Comparison of ENCODE assay signal across 22 cellular contexts in the genomic region with DNA sequence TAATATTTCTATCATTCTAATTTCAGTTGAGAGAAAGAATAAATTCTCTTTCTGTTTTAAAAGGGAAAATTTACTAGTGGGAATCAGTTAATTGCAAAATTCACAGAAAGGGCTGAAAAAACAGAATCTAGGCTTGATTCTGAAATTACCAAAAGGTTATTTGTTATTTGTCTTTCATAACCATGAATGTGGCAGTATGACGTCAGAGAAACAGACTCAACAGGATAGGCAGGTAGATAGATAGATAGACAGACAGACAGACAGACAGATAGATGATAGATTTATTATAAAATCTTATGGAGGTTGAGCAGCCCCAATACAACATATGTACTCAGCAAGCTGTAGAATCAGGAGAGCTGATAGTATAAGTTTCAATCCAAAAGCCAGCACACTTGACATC.
DNase-seq lines count a peak whose midpoint lies in the region; ATAC-seq and TF ChIP-seq lines count a peak whose summit lies in the region.
"Had no signal": no experiment of that assay in that cellular context is flagged by ENCODE, and none has a peak within 500 bp of the region (broad histone marks: within the 10 kb centered on the region; RNA-seq: fewer than 3 reads in every experiment).

No MANE protein-coding gene starts in this region.

- H3K27me3 ChIP-seq in HCT116 (ENCODE audit: insufficient read depth, low read length): no peaks in the 10 kb centered on the region
- H3K27me3 ChIP-seq in OCI-LY1 (ENCODE audit: insufficient read depth, low read length): no peaks in the 10 kb centered on the region
- H3K27me3 ChIP-seq: BE2C, BLaER1 had no signal

- H3K9me2 ChIP-seq in HCT116 (ENCODE audit: insufficient read depth): no peaks in the 10 kb centered on the region
- H3K9me2 ChIP-seq in OCI-LY1 (ENCODE audit: low read depth, low read length): no peaks in the 10 kb centered on the region
- no peaks in the 10 kb centered on the region for H3K9me2 ChIP-seq in OCI-LY7 (ENCODE audit: insufficient read depth, low read length)

- no peaks in the 10 kb centered on the region for H4K20me1 ChIP-seq in HCT116 (ENCODE audit: insufficient read depth)
- H4K20me1 ChIP-seq in OCI-LY1 (ENCODE audit: insufficient read depth, low read length): no peaks in the 10 kb centered on the region
- H4K20me1 ChIP-seq in OCI-LY7 (ENCODE audit: insufficient read depth, low read length): no peaks in the 10 kb centered on the region
- H4K20me1 ChIP-seq: BLaER1 had no signal

- H3K27ac ChIP-seq in HCT116 (ENCODE audit: low read depth, low read length) (no peak overlapping the region), OCI-LY1 (ENCODE audit: low read depth, low read length, poor library complexity, severe bottlenecking) (no peak overlapping the region), OCI-LY7 (ENCODE audit: low read depth, low read length, poor library complexity, severe bottlenecking) (no peak overlapping the region)
- H3K27ac ChIP-seq: BLaER1 had no signal

- no peak overlapping the region for H3K9ac ChIP-seq in HCT116 (ENCODE audit: low read length)
- no peak overlapping the region for H3K9ac ChIP-seq in OCI-LY1 (ENCODE audit: low read length)
- H3K9ac ChIP-seq: BLaER1 had no signal

- H3K4me3 ChIP-seq in HCT116 (replicated peaks in 1 of 2; ENCODE audit: low read depth in 1 of 2, low read length in 2 of 2): no peak overlapping the region
- no peak overlapping the region for H3K4me3 ChIP-seq in OCI-LY1 (ENCODE audit: low read depth, low read length, poor library complexity, severe bottlenecking)
- no peak overlapping the region for H3K4me3 ChIP-seq in OCI-LY7 (ENCODE audit: low read depth, low read length, poor library complexity, severe bottlenecking)
- H3K4me3 ChIP-seq: BLaER1, GM12878 had no signal

- RAD21 ChIA-PET in HCT116 (lab: Charles Lee; ENCODE audit: low non-redundant PET in 1 of 2, low total read pairs in 2 of 2, uncharacterized antibody in 2 of 2, unreplicated experiment in 2 of 2): no interaction called here

- no peak for ATAC-seq in HCT116
- ATAC-seq: GM12878 had no signal

- peak overlapping the region; percentile 7 for H2AFZ ChIP-seq in HCT116 (ENCODE audit: low read depth, low read length, poor library complexity, severe bottlenecking)
- H2AFZ ChIP-seq in OCI-LY1 (ENCODE audit: low read length): peak overlapping the region; percentile 4; the same call in 1 of the 2 replicates
- H2AFZ ChIP-seq in OCI-LY7 (ENCODE audit: low read length): peak overlapping the region; percentile 34; the same call in 1 of the 2 replicates

- TF ChIP-seq POLR2A in HCT116 (IDR thresholded peaks at IDR 0.05; ENCODE audit: borderline replicate concordance, extremely low read depth, insufficient read depth, insufficient read length): no peak

- BruUV-seq in HCT116 (replicated peaks; lab: Mats Ljungman, UMichigan) (no TSS peak), OCI-LY7 (replicated peaks; lab: Mats Ljungman, UMichigan) (no TSS peak)

- CTCF ChIA-PET in HCT116 (lab: Charles Lee) (no interaction called here), OCI-LY7 (lab: Charles Lee; ENCODE audit: unreplicated experiment) (no interaction called here), GM10248 (lab: Yijun Ruan, JAX) (interaction anchor here (0.9 kb wide), 1 partner anchor 10 kb away, joined by 3 read pairs; no protein-coding TSS in a partner anchor)

- DNase-seq in HCT116 (ENCODE audit: low read depth, low spot score) (no peak), OCI-LY7 (ENCODE audit: low spot score) (no peak), GM10248 (ENCODE audit: extremely low spot score) (no peak), HK-2 (ENCODE audit: unreplicated experiment) (no peak)
- no peak for DNase-seq in stimulated activated CD4-positive, alpha-beta T cell treated with anti-CD3 and anti-CD28 coated beads, Interleukin-2, amount 100 ng/mL, for 48 hours
- DNase-seq: 8988T; ACHN; BE2C; C1 segment of cervical spinal cord; CD4-positive, alpha-beta memory T cell; CD4-positive, CD25-positive, alpha-beta regulatory T cell; CD8-positive, alpha-beta memory T cell; COR-L47; DMS 273 treated with DMSO at 0.1 percent for 48 hours; DMS153; DMS53; DMS79; DND-41; GF-D8 had no signal

- no peak for TF ChIP-seq CTCF in HCT116 (IDR thresholded peaks at IDR 0.05 in 2 of 3, conservative IDR thresholded peaks at IDR 0.05 in 1 of 3; ENCODE audit: borderline replicate concordance in 1 of 3, insufficient read depth in 1 of 3, low read depth in 2 of 3, low read length in 2 of 3)
- TF ChIP-seq CTCF in OCI-LY1 (IDR thresholded peaks at IDR 0.05; ENCODE audit: low read length): no peak
- TF ChIP-seq CTCF in OCI-LY7 (conservative IDR thresholded peaks at IDR 0.05; ENCODE audit: low read length): no peak
- no peak for TF ChIP-seq CTCF in GM10248 (IDR thresholded peaks at IDR 0.05; ENCODE audit: control extremely low read depth, extremely low read depth, low read depth, missing control alignments)

- H3K4me2 ChIP-seq in HCT116 (ENCODE audit: low read length) (no peak overlapping the region), OCI-LY1 (ENCODE audit: low read length) (no peak overlapping the region), OCI-LY7 (ENCODE audit: low read length) (no peak overlapping the region)
- H3K4me2 ChIP-seq: BLaER1 had no signal

- H3K79me2 ChIP-seq in HCT116 (ENCODE audit: insufficient read depth, low read length) (no peaks in the 10 kb centered on the region), OCI-LY1 (ENCODE audit: insufficient read depth, low read length) (no peaks in the 10 kb centered on the region), OCI-LY7 (ENCODE audit: insufficient read depth, low read depth, low read length) (no peaks in the 10 kb centered on the region)

- H3K4me1 ChIP-seq in HCT116 (ENCODE audit: control insufficient read depth in 1 of 2, insufficient read depth in 2 of 2, low read length in 2 of 2) (no peaks in the 10 kb centered on the region), OCI-LY1 (ENCODE audit: insufficient read depth, low read length, severe bottlenecking) (no peaks in the 10 kb centered on the region), OCI-LY7 (ENCODE audit: insufficient read depth, low read length, poor library complexity, severe bottlenecking) (no peaks in the 10 kb centered on the region)
- H3K4me1 ChIP-seq: BE2C, BLaER1 had no signal

- H3K36me3 ChIP-seq in HCT116 (ENCODE audit: control insufficient read depth in 1 of 2, insufficient read depth in 2 of 2, low read length in 2 of 2) (no peaks in the 10 kb centered on the region), OCI-LY1 (ENCODE audit: insufficient read depth, low read length) (no peaks in the 10 kb centered on the region), OCI-LY7 (ENCODE audit: insufficient read depth, low read length) (no peaks in the 10 kb centered on the region)
- H3K36me3 ChIP-seq: BE2C, BLaER1 had no signal

- TF ChIP-seq RAD21 in HCT116 (IDR thresholded peaks at IDR 0.05; ENCODE audit: low read depth): no peak

- no peaks in the 10 kb centered on the region for H3F3A ChIP-seq in OCI-LY1 (ENCODE audit: insufficient read depth, low read length)

- POLR2A ChIA-PET in HCT116 (lab: Charles Lee) (no interaction called here), OCI-LY7 (lab: Charles Lee) (interaction anchor here (0.7 to 1.4 kb wide), 3 partner anchors 13 to 866 kb away, joined by 3 read pairs; no protein-coding TSS in a partner anchor), GM10248 (lab: Yijun Ruan, JAX) (no interaction called here)

- intact Hi-C loops in HCT116 (cut with micrococcal nuclease) (no loop called here), OCI-LY7 (cut with micrococcal nuclease; ENCODE audit: unreplicated experiment) (no loop called here)

- H3K9me3 ChIP-seq in HCT116 (ENCODE audit: control insufficient read depth in 1 of 2, insufficient read depth in 1 of 2, low read depth in 1 of 2, low read length in 2 of 2) (no peaks in the 10 kb centered on the region), OCI-LY1 (ENCODE audit: low read length) (0 out of 2 replicates have a peak, but pooled peaks cover 2% of the 10 kb centered on the region), OCI-LY7 (ENCODE audit: low read length) (no peaks in the 10 kb centered on the region; the same call in 1 of the 2 replicates)
- H3K9me3 ChIP-seq: BE2C, BLaER1 had no signal

TF ChIP-seq in HCT116, 20 proteins besides CTCF, POLR2A, EP300 and RAD21 (continues in another document):
- TF ChIP-seq ZFX (IDR thresholded peaks at IDR 0.05) (no peak), JUND (IDR thresholded peaks at IDR 0.05) (no peak), FOSL1 (IDR thresholded peaks at IDR 0.05; ENCODE audit: low read depth) (no peak), ELF1 (IDR thresholded peaks at IDR 0.05; ENCODE audit: borderline replicate concordance, low read depth) (no peak), EGR1 (IDR thresholded peaks at IDR 0.05; ENCODE audit: low read depth) (no peak), EZH2phosphoT487 (IDR thresholded peaks at IDR 0.05; ENCODE audit: borderline replicate concordance) (no peak), CBX3 (IDR thresholded peaks at IDR 0.05; ENCODE audit: low read depth) (no peak), YY1 (IDR thresholded peaks at IDR 0.05; ENCODE audit: extremely low read depth, insufficient replicate concordance, low read depth, low read length) (no peak), REST (IDR thresholded peaks at IDR 0.05; ENCODE audit: low read depth) (no peak), ZNF274 (IDR thresholded peaks at IDR 0.05; ENCODE audit: low read depth, low read length) (no peak)
